ENCODE assay signal across 15 cellular contexts in genomic region chr14:52000019-52000582, GRCh38. TPM values are rescaled to one million over a fixed set of nuclear protein-coding genes. Genes with fewer than 3 reads are reported as not detected.
DNase-seq lines count a peak whose midpoint lies in the region; ATAC-seq, FAIRE-seq and TF ChIP-seq lines count a peak whose summit lies in the region.
"Had no signal": no experiment of that assay in that cellular context is flagged by ENCODE, and none has a peak within 500 bp of the region (broad histone marks: within the 10 kb centered on the region; RNA-seq: fewer than 3 reads in every experiment).

No MANE protein-coding gene starts in this region.

- no peaks in the 10 kb centered on the region for H3K9me3 Mint-ChIP-seq in stimulated activated effector memory CD8-positive, alpha-beta T cell treated with anti-CD3 and anti-CD28 coated beads, Interleukin-12 subunit alpha, Interleukin-12 subunit beta, amount 100 ng/mL, for 72 hours

- H3K4me3 Mint-ChIP-seq in stimulated activated effector memory CD8-positive, alpha-beta T cell treated with anti-CD3 and anti-CD28 coated beads, Interleukin-12 subunit alpha, Interleukin-12 subunit beta, amount 100 ng/mL, for 72 hours: no peak overlapping the region

- H3K4me1 Mint-ChIP-seq in stimulated activated effector memory CD8-positive, alpha-beta T cell treated with anti-CD3 and anti-CD28 coated beads, Interleukin-12 subunit alpha, Interleukin-12 subunit beta, amount 100 ng/mL, for 72 hours: peaks cover 10% of the 10 kb centered on the region

- no peak for TF ChIP-seq CTCF in fibroblast of the aortic adventitia (IDR thresholded peaks at IDR 0.05; ENCODE audit: insufficient read depth, low read length)

- peak; percentile 58 for ATAC-seq in SK-N-SH treated with all-trans-retinoic acid at 6 μM for 48 hours
- ATAC-seq in stimulated activated effector memory CD8-positive, alpha-beta T cell treated with anti-CD3 and anti-CD28 coated beads, Interleukin-12 subunit alpha, Interleukin-12 subunit beta, amount 100 ng/mL, for 72 hours: peak; percentile 69

- FAIRE-seq in GM18507 (lab: Jason Lieb, UNC): peak; percentile 9

- H3K27ac Mint-ChIP-seq in stimulated activated effector memory CD8-positive, alpha-beta T cell treated with anti-CD3 and anti-CD28 coated beads, Interleukin-12 subunit alpha, Interleukin-12 subunit beta, amount 100 ng/mL, for 72 hours: no peak overlapping the region

- H3K36me3 Mint-ChIP-seq in stimulated activated effector memory CD8-positive, alpha-beta T cell treated with anti-CD3 and anti-CD28 coated beads, Interleukin-12 subunit alpha, Interleukin-12 subunit beta, amount 100 ng/mL, for 72 hours: peaks cover 100% of the 10 kb centered on the region

- DNase-seq in GM18507 (ENCODE audit: extremely low spot score, insufficient read length, low read depth): no peak
- DNase-seq in fibroblast of the aortic adventitia (ENCODE audit: low read depth): peak; percentile 35
- no peak for DNase-seq in stimulated activated effector memory CD8-positive, alpha-beta T cell treated with anti-CD3 and anti-CD28 coated beads, Interleukin-12 subunit alpha, Interleukin-12 subunit beta, amount 100 ng/mL, for 72 hours (ENCODE audit: low spot score in 2 of 2)
- DNase-seq in COLO668 (lab: John Stamatoyannopoulos, UW; ENCODE audit: unreplicated experiment): no peak
- DNase-seq in islet precursor cell: no peak
- DNase-seq in UCSD-AML1 (lab: John Stamatoyannopoulos, UW; ENCODE audit: unreplicated experiment): no peak
- DNase-seq: DMS 273 treated with DMSO at 0.1 percent for 48 hours, GOT3, KG1, NCI-H1092, NCI-H2227 treated with DMSO at 0.1 percent for 48 hours, NCI-H69 had no signal

- H3K4me3 ChIP-seq in fibroblast of the aortic adventitia (ENCODE audit: low read depth, low read length): no peak overlapping the region
- H3K4me3 ChIP-seq: BLaER1 treated with 17β-estradiol and CSF1 and Interleukin-3, amounts not matched to agents 10 nM and 100 nM; SJSA1 had no signal

TF ChIP-seq in SK-N-SH treated with all-trans-retinoic acid at 6 μM for 48 hours, 23 proteins besides CTCF, POLR2A, EP300 and RAD21:
- TF ChIP-seq ZC3H10 (CRISPR knock-in tag; IDR thresholded peaks at IDR 0.05) (no peak), ESRRG (CRISPR knock-in tag; IDR thresholded peaks at IDR 0.05) (no peak), ISL1 (CRISPR knock-in tag; IDR thresholded peaks at IDR 0.05) (peak; percentile 35; the same call in 1 of the 2 replicates)

RNA-seq across cellular contexts. Expression of gene RTRAF, which starts 10.8 kb away (rescaled TPM):
- 44.2 and 98.2 TPM in 2 replicates for total RNA-seq in fibroblast of the aortic adventitia (ENCODE audit: low replicate concordance)
